ENCODE assay signal across 14 cellular contexts in genomic region chr1:54938955-54939354, GRCh38. TPM values are rescaled to one million over a fixed set of nuclear protein-coding genes. Genes with fewer than 3 reads are reported as not detected.
"Had no signal": no experiment of that assay in that cellular context is flagged by ENCODE, and none has a peak within 500 bp of the region (broad histone marks: within the 10 kb centered on the region; RNA-seq: fewer than 3 reads in every experiment).

No MANE protein-coding gene starts in this region.

RNA-seq across cellular contexts. Expression of gene TMEM61, which starts 41.5 kb away (rescaled TPM):
- total RNA-seq: activated CD8-positive, alpha-beta memory T cell treated with anti-CD3 and anti-CD28 coated beads for 36 hours; activated naive CD8-positive, alpha-beta T cell treated with anti-CD3 and anti-CD28 coated beads, Interleukin-2, amount 10 ng/mL, durations not matched to agents 7 days and 5 days; left ventricle myocardium inferior; lung microvascular endothelial cell; natural killer cell treated with Interleukin-12 subunit alpha and Interleukin-12 subunit beta and Interleukin-15 and Interleukin-18, amount 100 ng/mL, for 72 hours; pulmonary artery endothelial cell; right cardiac atrium had no signal

RNA-seq across cellular contexts. Expression of gene BSND, which starts 59.8 kb away (rescaled TPM):
- total RNA-seq: activated CD8-positive, alpha-beta memory T cell treated with anti-CD3 and anti-CD28 coated beads for 36 hours; activated naive CD8-positive, alpha-beta T cell treated with anti-CD3 and anti-CD28 coated beads, Interleukin-2, amount 10 ng/mL, durations not matched to agents 7 days and 5 days; activated T-cell treated with anti-CD3 and anti-CD28 coated beads, Interleukin-2, amount 50 U/mL, for 4 hours; activated T-helper 2 cell treated with anti-CD3 and anti-CD28 coated beads, Interferon-gamma antibody, Interleukin-2, Interleukin-4, amounts not matched to agents 10 μg/mL and 5 μg/mL and 100 μg/mL, durations not matched to agents 14 hours and 24 hours and 36 hours; dermis microvascular lymphatic vessel endothelial cell; esophagus squamous epithelium; gastroesophageal sphincter; left ventricle myocardium inferior; lung microvascular endothelial cell; natural killer cell treated with Interleukin-12 subunit alpha and Interleukin-12 subunit beta and Interleukin-15 and Interleukin-18, amount 100 ng/mL, for 72 hours; pulmonary artery endothelial cell; right cardiac atrium; thoracic aorta; vagina had no signal
- polyA plus RNA-seq: right cardiac atrium had no signal
